Comparison of ENCODE assay signal across 18 cellular contexts in the genomic region with DNA sequence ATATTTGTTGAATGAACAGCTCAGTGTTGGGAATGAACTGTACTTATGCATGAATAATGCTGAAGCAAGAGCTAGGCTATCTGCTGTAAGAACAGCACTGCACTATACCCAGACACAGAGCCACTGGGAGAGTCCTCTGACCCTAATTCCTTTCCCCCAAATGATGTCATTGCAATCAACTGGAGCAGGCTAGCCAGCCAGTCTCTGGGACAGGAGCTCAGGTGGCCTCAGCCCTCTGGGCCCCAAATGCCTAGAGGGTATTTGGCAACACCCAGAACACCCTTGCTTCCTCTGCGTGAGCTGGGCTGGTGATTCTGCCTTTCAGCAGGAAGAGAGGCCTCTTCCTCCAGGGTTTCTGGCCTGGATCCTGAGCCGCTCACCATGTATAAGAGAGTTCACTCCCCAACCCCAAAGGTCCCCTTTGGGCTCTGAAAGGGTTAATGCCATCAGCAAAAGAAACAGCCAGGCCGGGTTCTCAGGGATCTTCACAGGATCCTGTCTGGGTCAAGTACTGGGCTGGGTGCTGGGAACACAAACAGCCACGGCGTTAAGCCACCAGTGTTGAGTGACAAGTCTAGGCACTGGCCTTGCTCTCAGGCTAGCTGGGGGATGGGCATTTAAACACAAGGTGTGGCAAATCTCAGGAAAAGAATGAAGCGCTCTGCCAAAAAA. TPM values are rescaled to one million over a fixed set of nuclear protein-coding genes. Genes with fewer than 3 reads are reported as not detected.
DNase-seq lines count a peak whose midpoint lies in the region; ATAC-seq lines count a peak whose summit lies in the region.
"Had no signal": no experiment of that assay in that cellular context is flagged by ENCODE, and none has a peak within 500 bp of the region (broad histone marks: within the 10 kb centered on the region; RNA-seq: fewer than 3 reads in every experiment).

No MANE protein-coding gene starts in this region.

- no peak overlapping the region for H4K12ac ChIP-seq in trophoblast cell (ENCODE audit: low read depth, low read length)

- no peaks in the 10 kb centered on the region for H3K79me2 ChIP-seq in trophoblast cell (ENCODE audit: control insufficient read depth, insufficient read depth, low read length, poor library complexity)

- no peak overlapping the region for H4K8ac ChIP-seq in trophoblast cell (ENCODE audit: low read depth, low read length)

- H3K4me2 ChIP-seq in trophoblast cell (ENCODE audit: low read length): no peak overlapping the region

- H3K14ac ChIP-seq in trophoblast cell (ENCODE audit: low read length): no peak overlapping the region

- no CpG with 5 or more reads among the region's 6 CpGs for WGBS in trophoblast cell (ENCODE audit: extremely low coverage, insufficient coverage, insufficient read length)

- in situ Hi-C loops in T47D (cut with HindIII; ENCODE audit: low pct_unique_long_range_greater_than_20kb, low sequenced_read_pairs): no loop called here

- H4K91ac ChIP-seq in trophoblast cell (ENCODE audit: low read depth, low read length): no peak overlapping the region

- H3K36me3 ChIP-seq in trophoblast cell (ENCODE audit: control insufficient read depth in 1 of 2, insufficient read depth in 2 of 2, low read length in 2 of 2): no peaks in the 10 kb centered on the region
- H3K36me3 ChIP-seq: esophagus muscularis mucosa had no signal

- H3K9ac ChIP-seq in trophoblast cell (ENCODE audit: low read length): no peak overlapping the region

- no peak overlapping the region for H2BK12ac ChIP-seq in trophoblast cell (ENCODE audit: low read length)

- no peak overlapping the region for H2AK5ac ChIP-seq in trophoblast cell (ENCODE audit: low read length)

- no peak overlapping the region for H3K4ac ChIP-seq in trophoblast cell (ENCODE audit: low read depth, low read length)

- H2BK5ac ChIP-seq in trophoblast cell (ENCODE audit: low read depth, low read length, poor library complexity): no peak overlapping the region

- H3K23ac ChIP-seq in trophoblast cell (ENCODE audit: low read length): no peak overlapping the region

- no peak overlapping the region for H3K4me3 ChIP-seq in trophoblast cell (ENCODE audit: low read depth, low read length)
- H3K4me3 ChIP-seq: esophagus muscularis mucosa had no signal

- no peaks in the 10 kb centered on the region for H3K27me3 ChIP-seq in trophoblast cell (ENCODE audit: insufficient read depth, low read length)

- H3K27ac ChIP-seq in trophoblast cell (ENCODE audit: low read depth, low read length): no peak overlapping the region
- H3K27ac ChIP-seq: esophagus muscularis mucosa had no signal

- H3K18ac ChIP-seq in trophoblast cell (ENCODE audit: low read length): no peak overlapping the region

- H3K9me3 ChIP-seq in trophoblast cell (ENCODE audit: insufficient read depth, low read depth, low read length): peaks cover 6% of the 10 kb centered on the region

- DNase-seq in H4 (ENCODE audit: low spot score) (peak; percentile 36), NCI-H510A treated with DMSO at 0.1 percent for 48 hours (lab: John Stamatoyannopoulos, UW) (peak; percentile 19), T47D (ENCODE audit: low read depth in 1 of 2, low spot score in 1 of 2) (peak; percentile 27 to 83), trophoblast cell (peak; percentile 88), NCI-H1436 treated with DMSO at 0.1 percent for 48 hours (lab: John Stamatoyannopoulos, UW) (no peak)
- DNase-seq: activated CD4-positive, alpha-beta T cell treated with anti-CD3 and anti-CD28 coated beads for 1 hour; activated CD8-positive, alpha-beta memory T cell treated with anti-CD3 and anti-CD28 coated beads, Interleukin-2, amount 50 U/mL, for 48 hours; CD4-positive, alpha-beta T cell; hypothalamus; stimulated activated naive CD8-positive, alpha-beta T cell treated with anti-CD3 and anti-CD28 coated beads, Interleukin-15, Interleukin-2, amounts not matched to agents 100 U/mL and 50 U/mL, for 24 hours; SW 1271 had no signal

- H2BK120ac ChIP-seq in trophoblast cell (ENCODE audit: insufficient read depth, low read length, poor library complexity): no peak overlapping the region

- H3K79me1 ChIP-seq in trophoblast cell (ENCODE audit: low read length): no peaks in the 10 kb centered on the region

- ATAC-seq in GM21786 (IDR thresholded peaks at IDR 0.05; ENCODE audit: unreplicated experiment) (no peak), GM19452 (IDR thresholded peaks at IDR 0.05; ENCODE audit: unreplicated experiment) (no peak), GM21576 (IDR thresholded peaks at IDR 0.05; ENCODE audit: unreplicated experiment) (no peak)
- ATAC-seq: sciatic nerve; stimulated activated naive CD8-positive, alpha-beta T cell treated with anti-CD3 and anti-CD28 coated beads, Interleukin-15, Interleukin-2, amounts not matched to agents 100 U/mL and 50 U/mL, for 24 hours had no signal

- H2AFZ ChIP-seq in trophoblast cell (ENCODE audit: insufficient read depth, low read length, poor library complexity): no peak overlapping the region

- peaks cover 9 to 13% of the 10 kb centered on the region in 2 experiments for H3K4me1 ChIP-seq in trophoblast cell (ENCODE audit: control insufficient read depth in 1 of 2, insufficient read depth in 2 of 2, low read length in 2 of 2)
- H3K4me1 ChIP-seq: esophagus muscularis mucosa had no signal

RNA-seq across cellular contexts. Expression of a gene that starts 3.7 kb away (rescaled TPM):
- total RNA-seq in H4 (2014; rRNA removed; shearing (Covaris generic)): 0.27 TPM in 2 replicates
- 0.07 and 0.11 TPM in 2 replicates for polyA plus RNA-seq in trophoblast cell (2013)
- total RNA-seq: chondrocyte had no signal
- polyA plus RNA-seq: neural cell had no signal

RNA-seq across cellular contexts. Expression of a gene that starts 55.4 kb away (rescaled TPM):
- total RNA-seq in H4 (2014; rRNA removed; shearing (Covaris generic)): 5.7 and 6.0 TPM in 2 replicates
- not detected in 2 replicates for polyA plus RNA-seq in trophoblast cell (2013)
- total RNA-seq: CD4-positive, alpha-beta T cell; chondrocyte; esophagus muscularis mucosa; sciatic nerve had no signal
- polyA plus RNA-seq: neural cell had no signal
